8 cellular contexts compared by ENCODE assay signal in the genomic region with DNA sequence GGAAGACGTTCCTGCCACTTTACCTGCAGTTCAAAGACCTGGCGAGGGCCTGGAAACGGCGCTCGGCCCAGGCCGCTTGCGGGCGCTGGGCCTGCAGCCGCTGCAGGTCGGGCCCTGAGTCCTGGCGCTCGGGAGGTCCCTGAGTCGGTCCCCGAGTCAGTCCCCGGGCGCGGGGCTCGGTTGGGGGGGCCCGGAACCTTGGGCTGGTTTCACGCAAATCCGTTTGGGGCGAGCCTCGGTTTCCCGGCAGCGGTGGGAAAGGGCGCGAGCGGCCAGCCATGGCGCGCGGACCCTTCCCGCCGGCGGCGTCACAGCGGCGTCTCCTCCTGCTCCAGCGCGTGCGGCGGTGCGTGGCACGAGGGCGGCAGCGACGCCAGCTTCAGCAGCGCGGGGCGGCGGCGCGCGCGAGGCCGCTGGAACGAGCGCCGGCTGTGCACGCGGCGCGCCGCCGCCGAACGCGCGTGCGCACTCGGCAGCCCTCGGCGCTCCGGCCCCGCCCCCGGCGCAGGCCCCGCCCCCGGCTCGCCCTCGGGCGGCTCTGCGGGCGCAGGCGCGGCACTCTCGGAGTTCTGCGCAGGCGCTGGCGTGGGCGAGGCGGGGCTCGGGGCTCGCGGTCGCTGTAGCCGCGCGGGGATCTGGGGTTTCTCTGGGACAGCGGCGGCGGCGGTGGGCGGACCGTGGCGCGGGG. TPM values are rescaled to one million over a fixed set of nuclear protein-coding genes. Genes with fewer than 3 reads are reported as not detected.
DNase-seq lines count a peak whose midpoint lies in the region; ATAC-seq and TF ChIP-seq lines count a peak whose summit lies in the region.

No MANE protein-coding gene starts in this region.

- peaks cover 9% of the 10 kb centered on the region for H3K27me3 Mint-ChIP-seq in activated naive CD8-positive, alpha-beta T cell treated with anti-CD3 and anti-CD28 coated beads, Interleukin-2, amount 50 U/mL, for 24 hours

- no peaks in the 10 kb centered on the region for H3K9me3 Mint-ChIP-seq in activated naive CD8-positive, alpha-beta T cell treated with anti-CD3 and anti-CD28 coated beads, Interleukin-2, amount 50 U/mL, for 24 hours

- DNase-seq in NCI-H1048 (lab: John Stamatoyannopoulos, UW) (peak; percentile 83), SW 1271 (lab: John Stamatoyannopoulos, UW) (peak; percentile 76 to 78), heart left ventricle (peak; percentile 89 to 95 (median 91)), posterior cingulate gyrus (peak; percentile 67 to 98 (median 84)), transverse colon (peak; percentile 85)
- peak; percentile 93 for DNase-seq in activated naive CD8-positive, alpha-beta T cell treated with anti-CD3 and anti-CD28 coated beads, Interleukin-2, amount 50 U/mL, for 24 hours

- intact Hi-C loops in heart left ventricle (cut with DNase I) = loop anchor here in 1 of 10 donors (10.0 kb wide), 2 partner anchors 142 to 432 kb away; partner anchors contain the start of gene CEP72
- intact Hi-C loops in posterior cingulate gyrus (cut with DNase I) = loop anchor here (2.0 to 10.0 kb wide), 3 partner anchors 30 to 432 kb away; partner anchors contain the start of genes CEP72 and EXOC3
- intact Hi-C loops in transverse colon (cut with DNase I; ENCODE audit: low total_unique reads) = no loop called here

- 0 to 5% (median 1%) methylated on average over 4 to 106 of the region's 106 CpGs; no CpG with 5 or more reads in 1 of the 4 donors for WGBS in heart left ventricle, 4 donors
- 0% methylated on average over 21 of the region's 106 CpGs; no CpG with 5 or more reads in 1 of the 2 donors for WGBS in transverse colon (ENCODE audit: low coverage in 1 of 2), 2 donors

- H3K27me3 ChIP-seq in heart left ventricle = peaks cover 0 to 32% (median 24%) of the 10 kb centered on the region in 9 donors
- H3K27me3 ChIP-seq in transverse colon = peaks cover 32% of the 10 kb centered on the region

- TF ChIP-seq CTCF in heart left ventricle (IDR thresholded peaks at IDR 0.05) (peak in 1 of 12 donors; percentile 54), transverse colon (IDR thresholded peaks at IDR 0.05) (no peak)

- H3K27ac ChIP-seq in heart left ventricle (peak overlapping the region; percentile 53 to 92 (median 80)), transverse colon (peak overlapping the region; percentile 84 to 89 (median 86))

- peaks cover 17% of the 10 kb centered on the region for H3K36me3 Mint-ChIP-seq in activated naive CD8-positive, alpha-beta T cell treated with anti-CD3 and anti-CD28 coated beads, Interleukin-2, amount 50 U/mL, for 24 hours (ENCODE audit: low read depth)

- peak overlapping the region; percentile 86 to 99 (median 92) for H3K4me3 ChIP-seq in heart left ventricle
- H3K4me3 ChIP-seq in transverse colon = peak overlapping the region; percentile 83 to 96 (median 92)

- peak overlapping the region; percentile 87 for H3K4me3 Mint-ChIP-seq in activated naive CD8-positive, alpha-beta T cell treated with anti-CD3 and anti-CD28 coated beads, Interleukin-2, amount 50 U/mL, for 24 hours

- peak; percentile 75 for TF ChIP-seq POLR2A in GM10847 (IDR thresholded peaks at IDR 0.05; ENCODE audit: extremely low read depth, insufficient read length)
- peak in 1 of 2 donors; percentile 91 for TF ChIP-seq POLR2A in heart left ventricle (IDR thresholded peaks at IDR 0.05)
- TF ChIP-seq POLR2A in transverse colon (IDR thresholded peaks at IDR 0.05) = peak; percentile 51

- TF ChIP-seq EP300 in transverse colon (IDR thresholded peaks at IDR 0.05; ENCODE audit: low read depth) = no peak

- H3K4me1 Mint-ChIP-seq in activated naive CD8-positive, alpha-beta T cell treated with anti-CD3 and anti-CD28 coated beads, Interleukin-2, amount 50 U/mL, for 24 hours = peaks cover 27% of the 10 kb centered on the region

- H3K27ac Mint-ChIP-seq in activated naive CD8-positive, alpha-beta T cell treated with anti-CD3 and anti-CD28 coated beads, Interleukin-2, amount 50 U/mL, for 24 hours = peak overlapping the region; percentile 86

- H3K36me3 ChIP-seq in heart left ventricle (peaks cover 0 to 14% (median 3%) of the 10 kb centered on the region in 9 donors), transverse colon (no peaks in the 10 kb centered on the region)

- peaks cover 3 to 40% (median 18%) of the 10 kb centered on the region in 12 donors for H3K4me1 ChIP-seq in heart left ventricle
- peaks cover 15 to 29% (median 23%) of the 10 kb centered on the region in 4 donors for H3K4me1 ChIP-seq in transverse colon

- in situ Hi-C loops in transverse colon (cut with MboI; ENCODE audit: low pct_ligation_motif_present in 1 of 4, low pct_unique_long_range_greater_than_20kb in 1 of 4, low sequenced_read_pairs in 3 of 4) = no loop called here

- ATAC-seq in HG02571 (IDR thresholded peaks at IDR 0.05; ENCODE audit: unreplicated experiment) = peak; percentile 65
- peak; percentile 81 for ATAC-seq in activated naive CD8-positive, alpha-beta T cell treated with anti-CD3 and anti-CD28 coated beads, Interleukin-2, amount 50 U/mL, for 24 hours
- peak; percentile 66 to 88 (median 86) for ATAC-seq in heart left ventricle

- H3K9me3 ChIP-seq in heart left ventricle (no peaks in the 10 kb centered on the region), transverse colon (no peaks in the 10 kb centered on the region)

RNA-seq across cellular contexts. Expression of gene EXOC3, which starts 29.8 kb away (rescaled TPM):
- total RNA-seq in heart left ventricle (10 to 100 TPM; 33.6 to 45.5 (median 42.8) TPM), transverse colon (100 to 1,000 TPM in 1 of 4 donors, 10 to 100 TPM in 3; 69.9 to 240 (median 76.1) TPM)
- 10 to 100 TPM; 20.6 to 45.4 TPM for polyA plus RNA-seq in heart left ventricle

RNA-seq across cellular contexts. Expression of gene SLC9A3, which starts 51.4 kb away (rescaled TPM):
- total RNA-seq in heart left ventricle = 1 to 10 TPM in 6 of 9 donors, under 1 TPM in 3; 0.65 to 3.8 (median 1.1) TPM
- polyA plus RNA-seq in heart left ventricle = under 1 TPM; 0.50 to 0.82 TPM
- 100 to 1,000 TPM in 3 of 4 donors, 1 to 10 TPM in 1; 4.8 to 701 (median 183) TPM for total RNA-seq in transverse colon

Comparison
In these comparisons a context has a peak if more than half of its experiments do, and no peak if none do; other contexts are left out.
1. Peak in every context shown above with its lines: DNase-seq, ATAC-seq, H3K4me3 ChIP-seq and H3K27ac ChIP-seq.